Comparison of ENCODE assay signal across 12 cellular contexts in the genomic region with DNA sequence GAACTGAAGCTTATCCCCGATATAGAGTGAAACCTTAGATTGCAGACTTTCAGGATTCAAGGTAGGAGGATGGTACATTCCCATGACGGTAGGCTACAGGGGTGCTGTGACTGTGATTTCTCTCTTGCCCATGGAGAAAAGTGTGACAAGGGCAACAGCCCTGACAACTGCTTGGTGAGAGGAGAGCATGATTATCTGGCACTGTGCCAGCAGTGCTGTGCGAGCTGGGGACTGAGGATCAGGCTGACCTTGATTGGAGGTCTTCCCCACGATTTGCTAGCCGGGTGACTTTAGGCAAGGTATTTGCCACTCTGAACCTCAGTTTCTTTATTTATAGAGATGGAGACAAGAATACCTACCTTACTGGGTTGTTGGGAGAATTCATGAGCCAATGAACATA.
DNase-seq lines count a peak whose midpoint lies in the region; ATAC-seq, FAIRE-seq and TF ChIP-seq lines count a peak whose summit lies in the region.
"Had no signal": no experiment of that assay in that cellular context is flagged by ENCODE, and none has a peak within 500 bp of the region (broad histone marks: within the 10 kb centered on the region; RNA-seq: fewer than 3 reads in every experiment).

No MANE protein-coding gene starts in this region.

- no peak overlapping the region for H2AFZ ChIP-seq in HepG2 (ENCODE audit: low read length)

- FAIRE-seq in HepG2 (lab: Jason Lieb, UNC): no peak
- FAIRE-seq in H54 (lab: Jason Lieb, UNC): no peak
- FAIRE-seq: frontal cortex had no signal

- H3K9me3 ChIP-seq in HepG2 (ENCODE audit: low read length): no peaks in the 10 kb centered on the region
- H3K9me3 ChIP-seq in right lobe of liver: no peaks in the 10 kb centered on the region
- no peaks in the 10 kb centered on the region for H3K9me3 ChIP-seq in heart right ventricle

- no peak overlapping the region for H3K4me2 ChIP-seq in HepG2 (ENCODE audit: low read depth, low read length)

- DNase-seq in HepG2 (ENCODE audit: low spot score) (no peak), right lobe of liver (no peak), NCI-H345 treated with DMSO at 0.1 percent for 48 hours (lab: John Stamatoyannopoulos, UW; ENCODE audit: unreplicated experiment) (peak; percentile 4), heart right ventricle (peak; percentile 36 to 66), H54 (ENCODE audit: insufficient read length, low spot score) (no peak), NCI-H128 (lab: John Stamatoyannopoulos, UW; ENCODE audit: unreplicated experiment) (no peak)
- DNase-seq in NK-92 treated with Interleukin-12 subunit alpha and Interleukin-12 subunit beta, amount 100 ng/mL, for 24 hours (lab: John Stamatoyannopoulos, UW): no peak
- DNase-seq: activated T-cell treated with anti-CD3 and anti-CD28 coated beads, Interleukin-2, amount 50 U/mL, for 48 hours; effector memory CD4-positive, alpha-beta T cell; islet precursor cell had no signal

- no peak for TF ChIP-seq RAD21 in HepG2 (CRISPR knock-in tag; IDR thresholded peaks at IDR 0.05)

- H3K27me3 ChIP-seq in HepG2 (ENCODE audit: control insufficient read depth in 1 of 2, insufficient read depth in 2 of 2, low read length in 2 of 2) (peaks cover 0 to 1% of the 10 kb centered on the region in 2 experiments; a peak in 1 of 5 replicates), right lobe of liver (no peaks in the 10 kb centered on the region), heart right ventricle (no peaks in the 10 kb centered on the region)

- H3K36me3 ChIP-seq in HepG2 (replicated peaks in 1 of 2; ENCODE audit: control insufficient read depth in 1 of 2, insufficient read depth in 2 of 2, low read length in 2 of 2) (no peaks in the 10 kb centered on the region), right lobe of liver (no peaks in the 10 kb centered on the region), heart right ventricle (no peaks in the 10 kb centered on the region)

- POLR2A ChIA-PET in HepG2 (lab: Yijun Ruan, JAX): no interaction called here

- WGBS in HepG2 (ENCODE audit: low lambda C conversion rate): 28% methylated on average over 5 of the region's 5 CpGs
- WGBS in right lobe of liver (ENCODE audit: insufficient coverage, low coverage, low lambda C conversion rate, missing lambda C conversion rate): 79% methylated on average over 3 of the region's 5 CpGs
- 52 to 63% methylated on average over 5 of the region's 5 CpGs for WGBS in heart right ventricle, 2 donors

- CTCF ChIA-PET in HepG2 (lab: Yijun Ruan, JAX; ENCODE audit: low intra/inter-chr PET ratio, low total read pairs): no interaction called here

- H3K27ac ChIP-seq in HepG2 (ENCODE audit: extremely low read length, insufficient read depth, low read length): no peak overlapping the region
- H3K27ac ChIP-seq in right lobe of liver: peak overlapping the region in 1 of 3 donors; percentile 8
- H3K27ac ChIP-seq in heart right ventricle: peak overlapping the region in 3 of 10 donors; percentile 11 to 42 (median 19)

- no peak overlapping the region for H3K4me3 ChIP-seq in HepG2 (replicated peaks in 1 of 3; ENCODE audit: insufficient read depth in 1 of 3, low read depth in 2 of 3, low read length in 3 of 3)
- no peak overlapping the region for H3K4me3 ChIP-seq in right lobe of liver
- no peak overlapping the region for H3K4me3 ChIP-seq in heart right ventricle

- H3K4me1 ChIP-seq in HepG2 (ENCODE audit: insufficient read depth, low read length) (peaks cover 13% of the 10 kb centered on the region), right lobe of liver (peaks cover 0 to 34% (median 7%) of the 10 kb centered on the region in 4 donors), heart right ventricle (peaks cover 0 to 43% (median 10%) of the 10 kb centered on the region in 9 donors)

- H3K79me2 ChIP-seq in HepG2 (ENCODE audit: insufficient read depth, low read length): no peaks in the 10 kb centered on the region

- no TSS peak for BruUV-seq in HepG2 (replicated peaks; lab: Mats Ljungman, UMichigan)

- no peak for TF ChIP-seq POLR2A in HepG2 (IDR thresholded peaks at IDR 0.05; ENCODE audit: insufficient read depth in 1 of 2, low read depth in 2 of 2, low read length in 2 of 2)
- no peak for TF ChIP-seq POLR2A in right lobe of liver (IDR thresholded peaks at IDR 0.05)
- TF ChIP-seq POLR2A in H54 (IDR thresholded peaks at IDR 0.05; ENCODE audit: low read depth, low read length): no peak

- intact Hi-C loops in HepG2 (cut with micrococcal nuclease; ENCODE audit: unreplicated experiment): no loop called here
- intact Hi-C loops in right lobe of liver (cut with DNase I): no loop called here
- intact Hi-C loops in heart right ventricle (cut with DNase I): no loop called here

- H3K9ac ChIP-seq in HepG2 (ENCODE audit: insufficient read depth, low read depth, low read length): no peak overlapping the region

- TF ChIP-seq CTCF in HepG2 (CRISPR knock-in tag; IDR thresholded peaks at IDR 0.05) (no peak), right lobe of liver (IDR thresholded peaks at IDR 0.05) (no peak), heart right ventricle (IDR thresholded peaks at IDR 0.05) (no peak)

- TF ChIP-seq EP300 in HepG2 (IDR thresholded peaks at IDR 0.05; ENCODE audit: low read depth in 2 of 2, low read length in 2 of 2): no peak
- TF ChIP-seq EP300 in HepG2 (CRISPR knock-in tag; IDR thresholded peaks at IDR 0.05; ENCODE audit: borderline replicate concordance): no peak

- in situ Hi-C loops in HepG2 (cut with HindIII; ENCODE audit: extremely low pct_ligation_motif_present, low pct_unique_long_range_greater_than_20kb): no loop called here

- ATAC-seq in HepG2 (no peak), right lobe of liver (no peak), heart right ventricle (peak in 7 of 8 donors; percentile 68 to 87 (median 82)), GM21576 (IDR thresholded peaks at IDR 0.05; ENCODE audit: unreplicated experiment) (no peak)

- H4K20me1 ChIP-seq in HepG2 (ENCODE audit: insufficient read depth, low read length): no peaks in the 10 kb centered on the region

TF ChIP-seq in HepG2, 621 proteins besides CTCF, POLR2A, EP300 and RAD21:
- TF ChIP-seq ETV5 (CRISPR knock-in tag; IDR thresholded peaks at IDR 0.05; ENCODE audit: borderline replicate concordance) (no peak), LCORL (IDR thresholded peaks at IDR 0.05) (peak; percentile 98), LCORL (CRISPR knock-in tag; IDR thresholded peaks at IDR 0.05) (no peak)

Comparison
In these comparisons a context has a peak if more than half of its experiments do, and no peak if none do; other contexts are left out.
1. ATAC-seq: peak in heart right ventricle (7 of 8); none in HepG2 (single experiment), right lobe of liver (0 of 4) and GM21576 (single experiment).
2. DNase-seq: peak in NCI-H345 treated with DMSO at 0.1 percent for 48 hours (single experiment) and heart right ventricle (2 of 2); none in HepG2 (single experiment), right lobe of liver (0 of 3), H54 (single experiment), NCI-H128 (single experiment) and NK-92 treated with Interleukin-12 subunit alpha and Interleukin-12 subunit beta, amount 100 ng/mL, for 24 hours (single experiment).